14 cellular contexts compared by ENCODE assay signal in genomic region chr10:87925570-87925969, GRCh38.
DNase-seq lines count a peak whose midpoint lies in the region; ATAC-seq and TF ChIP-seq lines count a peak whose summit lies in the region.
"Had no signal": no experiment of that assay in that cellular context is flagged by ENCODE, and none has a peak within 500 bp of the region (broad histone marks: within the 10 kb centered on the region; RNA-seq: fewer than 3 reads in every experiment).

No MANE protein-coding gene starts in this region.

- H4K20me1 ChIP-seq in OCI-LY7 (ENCODE audit: insufficient read depth, low read length): peaks cover 10% of the 10 kb centered on the region; the same call in 1 of the 2 replicates

- no peaks in the 10 kb centered on the region for H3K9me2 ChIP-seq in OCI-LY7 (ENCODE audit: insufficient read depth, low read length)

- H3K9me3 ChIP-seq in CD4-positive, alpha-beta T cell (ENCODE audit: control insufficient read depth, low read length): no peaks in the 10 kb centered on the region
- no peaks in the 10 kb centered on the region; the same call in 1 of the 2 replicates for H3K9me3 ChIP-seq in OCI-LY7 (ENCODE audit: low read length)
- H3K9me3 ChIP-seq: right atrium auricular region had no signal

- no peak overlapping the region for H2AFZ ChIP-seq in OCI-LY7 (ENCODE audit: low read length)

- POLR2A ChIA-PET in CD4-positive, alpha-beta T cell (lab: Charles Lee): interaction anchor here (0.5 to 4.9 kb wide), 3 partner anchors 63 to 1219 kb away, joined by 3 to 21 read pairs (median 3); partner anchors contain the start of genes KLLN and PTEN
- POLR2A ChIA-PET in OCI-LY7 (lab: Charles Lee): interaction anchor here (0.7 to 4.0 kb wide), 11 partner anchors 9 to 300 kb away, joined by 3 to 30 read pairs (median 3); no protein-coding TSS in a partner anchor
- POLR2A ChIA-PET in activated CD4-positive, alpha-beta memory T cell treated with anti-CD3 and anti-CD28 coated beads, Interleukin-2, amount 10 ng/mL, durations not matched to agents 7 days and 5 days (lab: Charles Lee): no interaction called here

- H3K4me3 Mint-ChIP-seq in CD4-positive, alpha-beta T cell: peak overlapping the region; percentile 26
- H3K4me3 Mint-ChIP-seq in endothelial cell (ENCODE audit: unreplicated experiment): no peak overlapping the region
- H3K4me3 Mint-ChIP-seq in activated CD4-positive, alpha-beta memory T cell treated with anti-CD3 and anti-CD28 coated beads, Interleukin-2, amount 10 ng/mL, durations not matched to agents 7 days and 5 days: no peak overlapping the region

- no peaks in the 10 kb centered on the region for H3K27me3 Mint-ChIP-seq in CD4-positive, alpha-beta T cell
- H3K27me3 Mint-ChIP-seq in endothelial cell (ENCODE audit: unreplicated experiment): peaks cover 3% of the 10 kb centered on the region
- no peaks in the 10 kb centered on the region for H3K27me3 Mint-ChIP-seq in activated CD4-positive, alpha-beta memory T cell treated with anti-CD3 and anti-CD28 coated beads, Interleukin-2, amount 10 ng/mL, durations not matched to agents 7 days and 5 days

- H3K27ac Mint-ChIP-seq in CD4-positive, alpha-beta T cell: no peak overlapping the region
- H3K27ac Mint-ChIP-seq in endothelial cell (ENCODE audit: unreplicated experiment): peak overlapping the region; percentile 50
- no peak overlapping the region for H3K27ac Mint-ChIP-seq in activated CD4-positive, alpha-beta memory T cell treated with anti-CD3 and anti-CD28 coated beads, Interleukin-2, amount 10 ng/mL, durations not matched to agents 7 days and 5 days

- peaks cover 46% of the 10 kb centered on the region for H3K4me1 ChIP-seq in OCI-LY7 (ENCODE audit: insufficient read depth, low read length, poor library complexity, severe bottlenecking)

- no peak for TF ChIP-seq CTCF in CD4-positive, alpha-beta T cell (IDR thresholded peaks at IDR 0.05)
- TF ChIP-seq CTCF in endothelial cell (IDR thresholded peaks at IDR 0.05; ENCODE audit: unreplicated experiment) (no peak), OCI-LY7 (conservative IDR thresholded peaks at IDR 0.05; ENCODE audit: low read length) (no peak)

- intact Hi-C loops in CD4-positive, alpha-beta T cell (cut with DNase I, micrococcal nuclease): no loop called here
- intact Hi-C loops in OCI-LY7 (cut with micrococcal nuclease; ENCODE audit: unreplicated experiment): no loop called here

- no peaks in the 10 kb centered on the region for H3K9me3 Mint-ChIP-seq in CD4-positive, alpha-beta T cell
- H3K9me3 Mint-ChIP-seq in endothelial cell (ENCODE audit: unreplicated experiment): no peaks in the 10 kb centered on the region
- H3K9me3 Mint-ChIP-seq in activated CD4-positive, alpha-beta memory T cell treated with anti-CD3 and anti-CD28 coated beads, Interleukin-2, amount 10 ng/mL, durations not matched to agents 7 days and 5 days: no peaks in the 10 kb centered on the region

- no peak for DNase-seq in CD4-positive, alpha-beta T cell
- DNase-seq in M059J (ENCODE audit: low read depth) (peak; percentile 73), NCI-H510A (lab: John Stamatoyannopoulos, UW) (peak; percentile 73), endothelial cell (ENCODE audit: low spot score) (no peak), OCI-LY7 (ENCODE audit: low spot score) (no peak), GF-D8 (lab: John Stamatoyannopoulos, UW) (no peak)
- DNase-seq in activated CD4-positive, alpha-beta memory T cell treated with anti-CD3 and anti-CD28 coated beads, Interleukin-2, amount 10 ng/mL, durations not matched to agents 7 days and 5 days: no peak
- no peak for DNase-seq in activated CD4-positive, alpha-beta T cell treated with anti-CD3 and anti-CD28 coated beads for 48 hours
- DNase-seq: activated CD8-positive, alpha-beta memory T cell treated with anti-CD3 and anti-CD28 coated beads for 24 hours; anterior cingulate cortex; Kasumi-1; left ventricle myocardium superior had no signal

- H3K4me2 ChIP-seq in OCI-LY7 (ENCODE audit: low read length): no peak overlapping the region

- H3K36me3 ChIP-seq in OCI-LY7 (ENCODE audit: insufficient read depth, low read length): peaks cover 92% of the 10 kb centered on the region
- H3K36me3 ChIP-seq: right atrium auricular region had no signal

- H3K27me3 ChIP-seq in CD4-positive, alpha-beta T cell (ENCODE audit: control insufficient read depth, insufficient read depth, low read length): no peaks in the 10 kb centered on the region
- H3K27me3 ChIP-seq: right atrium auricular region had no signal

- peaks cover 73% of the 10 kb centered on the region for H3K36me3 Mint-ChIP-seq in CD4-positive, alpha-beta T cell (ENCODE audit: low read depth)
- H3K36me3 Mint-ChIP-seq in endothelial cell (ENCODE audit: low read depth, unreplicated experiment): peaks cover 8% of the 10 kb centered on the region
- H3K36me3 Mint-ChIP-seq in activated CD4-positive, alpha-beta memory T cell treated with anti-CD3 and anti-CD28 coated beads, Interleukin-2, amount 10 ng/mL, durations not matched to agents 7 days and 5 days (ENCODE audit: low read depth): peaks cover 64% of the 10 kb centered on the region

- peaks cover 93% of the 10 kb centered on the region for H3K4me1 Mint-ChIP-seq in CD4-positive, alpha-beta T cell (ENCODE audit: low read depth)
- H3K4me1 Mint-ChIP-seq in endothelial cell (ENCODE audit: unreplicated experiment): peaks cover 55% of the 10 kb centered on the region
- H3K4me1 Mint-ChIP-seq in activated CD4-positive, alpha-beta memory T cell treated with anti-CD3 and anti-CD28 coated beads, Interleukin-2, amount 10 ng/mL, durations not matched to agents 7 days and 5 days: peaks cover 41% of the 10 kb centered on the region

- CTCF ChIA-PET in CD4-positive, alpha-beta T cell (lab: Charles Lee): interaction anchor here (0.9 kb wide), 1 partner anchor 17 kb away, joined by 3 read pairs; no protein-coding TSS in a partner anchor
- CTCF ChIA-PET in OCI-LY7 (lab: Charles Lee; ENCODE audit: unreplicated experiment): no interaction called here
- CTCF ChIA-PET in activated CD4-positive, alpha-beta memory T cell treated with anti-CD3 and anti-CD28 coated beads, Interleukin-2, amount 10 ng/mL, durations not matched to agents 7 days and 5 days (lab: Charles Lee): no interaction called here

- H3K79me2 ChIP-seq in OCI-LY7 (ENCODE audit: insufficient read depth, low read depth, low read length): peaks cover 100% of the 10 kb centered on the region

- no peak overlapping the region for H3K27ac ChIP-seq in CD4-positive, alpha-beta T cell (ENCODE audit: low read depth, low read length)
- no peak overlapping the region for H3K27ac ChIP-seq in OCI-LY7 (ENCODE audit: low read depth, low read length, poor library complexity, severe bottlenecking)
- H3K27ac ChIP-seq: right atrium auricular region had no signal

- no peak overlapping the region for H3K4me3 ChIP-seq in OCI-LY7 (ENCODE audit: low read depth, low read length, poor library complexity, severe bottlenecking)
- H3K4me3 ChIP-seq: right atrium auricular region, SK-N-MC had no signal

- no TSS peak for BruUV-seq in OCI-LY7 (replicated peaks; lab: Mats Ljungman, UMichigan)

- ATAC-seq in CD4-positive, alpha-beta T cell (ENCODE audit: poor library complexity): no peak
- ATAC-seq: left ventricle myocardium superior had no signal

Comparison
In these comparisons a context has a peak if more than half of its experiments do, and no peak if none do; other contexts are left out.
1. DNase-seq: peak in M059J (single experiment) and NCI-H510A (single experiment); none in CD4-positive, alpha-beta T cell (0 of 10), endothelial cell (single experiment), OCI-LY7 (single experiment), activated CD4-positive, alpha-beta memory T cell treated with anti-CD3 and anti-CD28 coated beads, Interleukin-2, amount 10 ng/mL, durations not matched to agents 7 days and 5 days (single experiment), GF-D8 (single experiment) and activated CD4-positive, alpha-beta T cell treated with anti-CD3 and anti-CD28 coated beads for 48 hours (single experiment).